In genomic region chr7:143088549-143089231, GRCh38 we compare ENCODE assay signal across 15 cellular contexts. TPM values are rescaled to one million over a fixed set of nuclear protein-coding genes. Genes with fewer than 3 reads are reported as not detected.
"Had no signal": no experiment of that assay in that cellular context is flagged by ENCODE, and none has a peak within 500 bp of the region (broad histone marks: within the 10 kb centered on the region; RNA-seq: fewer than 3 reads in every experiment).

No MANE protein-coding gene starts in this region.

RNA-seq across cellular contexts. Expression of gene OR6V1, which starts 36.5 kb away (rescaled TPM):
- total RNA-seq: activated B cell treated with CpG ODN at 0.5 μM for 24 hours; activated CD4-positive, alpha-beta memory T cell treated with anti-CD3 and anti-CD28 coated beads, Interleukin-2, amount 10 ng/mL, durations not matched to agents 7 days and 5 days; activated CD4-positive, alpha-beta T cell treated with anti-CD3 and anti-CD28 coated beads, Interleukin-2, amount 10 ng/mL, durations not matched to agents 7 days and 5 days; activated CD8-positive, alpha-beta memory T cell treated with anti-CD3 and anti-CD28 coated beads, Interleukin-2, amount 10 ng/mL, durations not matched to agents 7 days and 5 days; activated CD8-positive, alpha-beta T cell treated with anti-CD3 and anti-CD28 coated beads, Interleukin-2, amount 10 ng/mL, durations not matched to agents 7 days and 5 days; activated naive CD8-positive, alpha-beta T cell treated with anti-CD3 and anti-CD28 coated beads, Interleukin-2, amount 10 ng/mL, durations not matched to agents 7 days and 5 days; activated T-helper 2 cell treated with anti-CD3 and anti-CD28 coated beads, Interferon-gamma antibody, Interleukin-2, Interleukin-4, amounts not matched to agents 10 μg/mL and 5 μg/mL and 100 μg/mL, durations not matched to agents 14 hours and 24 hours and 36 hours; ascending aorta; bronchial epithelial cell; cardiac muscle cell; chondrocyte; colonic mucosa; T-helper 17 cell; T-helper 2 cell treated with Interferon-gamma antibody and Interleukin-4, amounts not matched to agents 100 ng/mL and 5 ng/mL, for 36 hours had no signal
- polyA plus RNA-seq: adipose tissue, cardiac muscle cell had no signal

RNA-seq across cellular contexts. Expression of gene PIP, which starts 43.2 kb away (rescaled TPM):
- total RNA-seq: activated B cell treated with CpG ODN at 0.5 μM for 24 hours; activated CD4-positive, alpha-beta memory T cell treated with anti-CD3 and anti-CD28 coated beads, Interleukin-2, amount 10 ng/mL, durations not matched to agents 7 days and 5 days; activated CD4-positive, alpha-beta T cell treated with anti-CD3 and anti-CD28 coated beads, Interleukin-2, amount 10 ng/mL, durations not matched to agents 7 days and 5 days; activated CD8-positive, alpha-beta memory T cell treated with anti-CD3 and anti-CD28 coated beads, Interleukin-2, amount 10 ng/mL, durations not matched to agents 7 days and 5 days; activated CD8-positive, alpha-beta T cell treated with anti-CD3 and anti-CD28 coated beads, Interleukin-2, amount 10 ng/mL, durations not matched to agents 7 days and 5 days; activated naive CD8-positive, alpha-beta T cell treated with anti-CD3 and anti-CD28 coated beads, Interleukin-2, amount 10 ng/mL, durations not matched to agents 7 days and 5 days; activated T-helper 2 cell treated with anti-CD3 and anti-CD28 coated beads, Interferon-gamma antibody, Interleukin-2, Interleukin-4, amounts not matched to agents 10 μg/mL and 5 μg/mL and 100 μg/mL, durations not matched to agents 14 hours and 24 hours and 36 hours; ascending aorta; bronchial epithelial cell; cardiac muscle cell; chondrocyte; colonic mucosa; T-helper 17 cell; T-helper 2 cell treated with Interferon-gamma antibody and Interleukin-4, amounts not matched to agents 100 ng/mL and 5 ng/mL, for 36 hours had no signal
- polyA plus RNA-seq: adipose tissue, cardiac muscle cell had no signal
